In genomic region chr13:52414051-52414450, GRCh38 we compare ENCODE assay signal across 2 cellular contexts.
TF ChIP-seq lines count a peak whose summit lies in the region.

No MANE protein-coding gene starts in this region.

TF ChIP-seq in SK-N-SH, 30 proteins besides CTCF, POLR2A, EP300 and RAD21:
- no peak for TF ChIP-seq PBX3 (IDR thresholded peaks at IDR 0.05)
- TF ChIP-seq MXI1 (IDR thresholded peaks at IDR 0.05; ENCODE audit: low read depth, low read length), result no peak
- no peak for TF ChIP-seq EZH2phosphoT487 (IDR thresholded peaks at IDR 0.05; ENCODE audit: borderline replicate concordance, low read depth)
- no peak for TF ChIP-seq YY1 (IDR thresholded peaks at IDR 0.05; ENCODE audit: low read depth)
- no peak for TF ChIP-seq MEF2A (IDR thresholded peaks at IDR 0.05; ENCODE audit: borderline replicate concordance, low read depth)
- TF ChIP-seq RCOR1 (IDR thresholded peaks at IDR 0.05; ENCODE audit: low read length), result no peak
- TF ChIP-seq TEAD4 (IDR thresholded peaks at IDR 0.05; ENCODE audit: borderline replicate concordance, insufficient read depth), result no peak
- TF ChIP-seq USF2 (IDR thresholded peaks at IDR 0.05; ENCODE audit: borderline replicate concordance, low read depth, low read length), result no peak
- no peak for TF ChIP-seq POLR2AphosphoS5 (IDR thresholded peaks at IDR 0.05; ENCODE audit: low read depth, low read length)
- no peak for TF ChIP-seq SIN3A (IDR thresholded peaks at IDR 0.05; ENCODE audit: borderline replicate concordance, low read depth, low read length)
- no peak for TF ChIP-seq RXRA (IDR thresholded peaks at IDR 0.05; ENCODE audit: borderline replicate concordance, low read depth)
- TF ChIP-seq NRF1 (IDR thresholded peaks at IDR 0.05; ENCODE audit: low read depth, low read length), result no peak
- TF ChIP-seq ELF1 (IDR thresholded peaks at IDR 0.05), result no peak
- no peak for TF ChIP-seq IRF3 (IDR thresholded peaks at IDR 0.05; ENCODE audit: low read depth, low read length)
- TF ChIP-seq CHD2 (IDR thresholded peaks at IDR 0.05; ENCODE audit: low read length, partially characterized antibody), result no peak
- TF ChIP-seq FOSL2 (IDR thresholded peaks at IDR 0.05; ENCODE audit: borderline replicate concordance, low read depth), result no peak
TF ChIP-seq in SK-N-SH: peak in this region for 0.

TF ChIP-seq in SK-N-SH treated with all-trans-retinoic acid at 6 μM for 48 hours, 23 proteins besides CTCF, POLR2A, EP300 and RAD21 (continued from another document):
- no peak for TF ChIP-seq TSHZ2 (CRISPR knock-in tag; IDR thresholded peaks at IDR 0.05)
